ENCODE assay signal across 1 cellular context in the genomic region with DNA sequence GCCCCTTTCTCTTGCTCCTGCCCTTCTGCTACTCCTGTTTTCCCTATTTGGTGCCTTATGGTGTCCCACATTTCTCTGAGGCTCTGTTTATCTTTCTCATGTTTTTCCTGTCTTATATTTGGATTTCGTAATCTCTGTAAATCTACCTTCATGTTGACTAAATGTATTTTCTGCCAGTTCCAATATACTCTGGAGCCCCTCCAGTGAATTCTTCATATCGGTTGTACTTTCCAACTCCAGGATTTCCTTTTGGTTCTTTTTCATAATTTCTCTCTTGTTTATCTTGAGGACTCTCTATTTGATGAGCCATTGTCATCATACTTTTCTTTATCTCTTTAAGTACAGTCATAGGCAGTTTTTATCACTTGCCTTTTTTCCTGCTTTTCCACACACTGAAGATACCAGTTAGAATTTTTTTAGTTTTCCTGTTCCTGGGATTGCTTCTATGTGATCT.
TF ChIP-seq lines count a peak whose summit lies in the region.

No MANE protein-coding gene starts in this region.

TF ChIP-seq in HepG2, 621 proteins besides CTCF, POLR2A, EP300 and RAD21 (continued from another document and continues in another):
- TF ChIP-seq ZNF687 (CRISPR knock-in tag; IDR thresholded peaks at IDR 0.05): no peak
- no peak for TF ChIP-seq ARNT (IDR thresholded peaks at IDR 0.05)
- TF ChIP-seq, protein P1, sequence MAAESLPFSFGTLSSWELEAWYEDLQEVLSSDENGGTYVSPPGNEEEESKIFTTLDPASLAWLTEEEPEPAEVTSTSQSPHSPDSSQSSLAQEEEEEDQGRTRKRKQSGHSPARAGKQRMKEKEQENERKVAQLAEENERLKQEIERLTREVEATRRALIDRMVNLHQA (CRISPR knock-in tag; IDR thresholded peaks at IDR 0.05): no peak
- no peak for TF ChIP-seq PRPF4 (IDR thresholded peaks at IDR 0.05; ENCODE audit: low read depth, low read length, poor library complexity, severe bottlenecking)
- TF ChIP-seq RELA (CRISPR knock-in tag; IDR thresholded peaks at IDR 0.05): no peak
- no peak; the same call in 1 of the 2 replicates for TF ChIP-seq SAFB2 (CRISPR knock-in tag; IDR thresholded peaks at IDR 0.05; ENCODE audit: borderline replicate concordance, low read depth)
- TF ChIP-seq ATF7 (IDR thresholded peaks at IDR 0.05): no peak
- TF ChIP-seq ATF7 (CRISPR knock-in tag; IDR thresholded peaks at IDR 0.05): no peak
- TF ChIP-seq DMAP1 (CRISPR knock-in tag; IDR thresholded peaks at IDR 0.05): peak; percentile 43; the same call in 1 of the 2 replicates
- TF ChIP-seq ZFP90 (CRISPR knock-in tag; IDR thresholded peaks at IDR 0.05; ENCODE audit: borderline replicate concordance): no peak
- peak; percentile 84; the same call in 1 of the 2 replicates for TF ChIP-seq KDM6A (CRISPR knock-in tag; IDR thresholded peaks at IDR 0.05; ENCODE audit: low read depth)
- TF ChIP-seq RXRB (CRISPR knock-in tag; IDR thresholded peaks at IDR 0.05; ENCODE audit: borderline replicate concordance): peak; percentile 97
- TF ChIP-seq YY1 (IDR thresholded peaks at IDR 0.05; ENCODE audit: insufficient read depth, insufficient replicate concordance, low read depth, low read length): peak; percentile 19
- no peak for TF ChIP-seq HOXA9 (CRISPR knock-in tag; IDR thresholded peaks at IDR 0.05; ENCODE audit: borderline replicate concordance)
- TF ChIP-seq SMC3 (IDR thresholded peaks at IDR 0.05; ENCODE audit: low read length): peak; percentile 28; the same call in 1 of the 2 replicates
- TF ChIP-seq SETDB1 (CRISPR knock-in tag; IDR thresholded peaks at IDR 0.05; ENCODE audit: borderline replicate concordance): peak; percentile 83; the same call in 1 of the 2 replicates
- no peak for TF ChIP-seq ZNF207 (IDR thresholded peaks at IDR 0.05; ENCODE audit: borderline replicate concordance)
- TF ChIP-seq SNRNP70 (IDR thresholded peaks at IDR 0.05; ENCODE audit: low read depth, low read length): no peak
- TF ChIP-seq NR2F2 (IDR thresholded peaks at IDR 0.05; ENCODE audit: borderline replicate concordance, low read depth): peak; percentile 65; the same call in 1 of the 2 replicates
- no peak for TF ChIP-seq HINFP (CRISPR knock-in tag; IDR thresholded peaks at IDR 0.05; ENCODE audit: low read depth)
- TF ChIP-seq TSC22D2 (CRISPR knock-in tag; IDR thresholded peaks at IDR 0.05; ENCODE audit: borderline replicate concordance): no peak
- 0 out of 2 replicates have a peak, but pooled peaks have one; percentile 35 for TF ChIP-seq JUND (CRISPR knock-in tag; IDR thresholded peaks at IDR 0.05)
- TF ChIP-seq ZNF552 (CRISPR knock-in tag; IDR thresholded peaks at IDR 0.05; ENCODE audit: borderline replicate concordance): no peak
- TF ChIP-seq KLF12 (CRISPR knock-in tag; IDR thresholded peaks at IDR 0.05; ENCODE audit: borderline replicate concordance): 0 out of 2 replicates have a peak, but pooled peaks have one; percentile 22
- TF ChIP-seq PRDM4 (CRISPR knock-in tag; IDR thresholded peaks at IDR 0.05; ENCODE audit: borderline replicate concordance): no peak
- TF ChIP-seq ZNF670 (CRISPR knock-in tag; IDR thresholded peaks at IDR 0.05; ENCODE audit: borderline replicate concordance): peak; percentile 82; the same call in 1 of the 2 replicates
- TF ChIP-seq SNAI1 (CRISPR knock-in tag; IDR thresholded peaks at IDR 0.05; ENCODE audit: borderline replicate concordance): no peak
- no peak for TF ChIP-seq ZNF20 (CRISPR knock-in tag; IDR thresholded peaks at IDR 0.05)
- no peak for TF ChIP-seq ZNF296 (CRISPR knock-in tag; conservative IDR thresholded peaks at IDR 0.05)
- no peak for TF ChIP-seq SCMH1 (CRISPR knock-in tag; IDR thresholded peaks at IDR 0.05; ENCODE audit: borderline replicate concordance)
- TF ChIP-seq, protein P2, sequence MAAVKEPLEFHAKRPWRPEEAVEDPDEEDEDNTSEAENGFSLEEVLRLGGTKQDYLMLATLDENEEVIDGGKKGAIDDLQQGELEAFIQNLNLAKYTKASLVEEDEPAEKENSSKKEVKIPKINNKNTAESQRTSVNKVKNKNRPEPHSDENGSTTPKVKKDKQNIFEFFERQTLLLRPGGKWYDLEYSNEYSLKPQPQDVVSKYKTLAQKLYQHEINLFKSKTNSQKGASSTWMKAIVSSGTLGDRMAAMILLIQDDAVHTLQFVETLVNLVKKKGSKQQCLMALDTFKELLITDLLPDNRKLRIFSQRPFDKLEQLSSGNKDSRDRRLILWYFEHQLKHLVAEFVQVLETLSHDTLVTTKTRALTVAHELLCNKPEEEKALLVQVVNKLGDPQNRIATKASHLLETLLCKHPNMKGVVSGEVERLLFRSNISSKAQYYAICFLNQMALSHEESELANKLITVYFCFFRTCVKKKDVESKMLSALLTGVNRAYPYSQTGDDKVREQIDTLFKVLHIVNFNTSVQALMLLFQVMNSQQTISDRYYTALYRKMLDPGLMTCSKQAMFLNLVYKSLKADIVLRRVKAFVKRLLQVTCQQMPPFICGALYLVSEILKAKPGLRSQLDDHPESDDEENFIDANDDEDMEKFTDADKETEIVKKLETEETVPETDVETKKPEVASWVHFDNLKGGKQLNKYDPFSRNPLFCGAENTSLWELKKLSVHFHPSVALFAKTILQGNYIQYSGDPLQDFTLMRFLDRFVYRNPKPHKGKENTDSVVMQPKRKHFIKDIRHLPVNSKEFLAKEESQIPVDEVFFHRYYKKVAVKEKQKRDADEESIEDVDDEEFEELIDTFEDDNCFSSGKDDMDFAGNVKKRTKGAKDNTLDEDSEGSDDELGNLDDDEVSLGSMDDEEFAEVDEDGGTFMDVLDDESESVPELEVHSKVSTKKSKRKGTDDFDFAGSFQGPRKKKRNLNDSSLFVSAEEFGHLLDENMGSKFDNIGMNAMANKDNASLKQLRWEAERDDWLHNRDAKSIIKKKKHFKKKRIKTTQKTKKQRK (IDR thresholded peaks at IDR 0.05; ENCODE audit: low read length): no peak
- TF ChIP-seq, protein P3, sequence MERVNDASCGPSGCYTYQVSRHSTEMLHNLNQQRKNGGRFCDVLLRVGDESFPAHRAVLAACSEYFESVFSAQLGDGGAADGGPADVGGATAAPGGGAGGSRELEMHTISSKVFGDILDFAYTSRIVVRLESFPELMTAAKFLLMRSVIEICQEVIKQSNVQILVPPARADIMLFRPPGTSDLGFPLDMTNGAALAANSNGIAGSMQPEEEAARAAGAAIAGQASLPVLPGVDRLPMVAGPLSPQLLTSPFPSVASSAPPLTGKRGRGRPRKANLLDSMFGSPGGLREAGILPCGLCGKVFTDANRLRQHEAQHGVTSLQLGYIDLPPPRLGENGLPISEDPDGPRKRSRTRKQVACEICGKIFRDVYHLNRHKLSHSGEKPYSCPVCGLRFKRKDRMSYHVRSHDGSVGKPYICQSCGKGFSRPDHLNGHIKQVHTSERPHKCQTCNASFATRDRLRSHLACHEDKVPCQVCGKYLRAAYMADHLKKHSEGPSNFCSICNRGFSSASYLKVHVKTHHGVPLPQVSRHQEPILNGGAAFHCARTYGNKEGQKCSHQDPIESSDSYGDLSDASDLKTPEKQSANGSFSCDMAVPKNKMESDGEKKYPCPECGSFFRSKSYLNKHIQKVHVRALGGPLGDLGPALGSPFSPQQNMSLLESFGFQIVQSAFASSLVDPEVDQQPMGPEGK (CRISPR knock-in tag; IDR thresholded peaks at IDR 0.05): peak; percentile 84
- peak; percentile 93 for TF ChIP-seq POGZ (CRISPR knock-in tag; IDR thresholded peaks at IDR 0.05)
- no peak; the same call in 1 of the 2 replicates for TF ChIP-seq KMT2B (CRISPR knock-in tag; IDR thresholded peaks at IDR 0.05)
- 0 out of 2 replicates have a peak, but pooled peaks have one; percentile 35 for TF ChIP-seq RFXANK (CRISPR knock-in tag; IDR thresholded peaks at IDR 0.05)
- TF ChIP-seq ZNF264 (CRISPR knock-in tag; IDR thresholded peaks at IDR 0.05): 0 out of 2 replicates have a peak, but pooled peaks have one; percentile 25
- 0 out of 2 replicates have a peak, but pooled peaks have one; percentile 51 for TF ChIP-seq ZBTB3 (CRISPR knock-in tag; IDR thresholded peaks at IDR 0.05; ENCODE audit: borderline replicate concordance, low read depth)
- TF ChIP-seq ZNF644 (CRISPR knock-in tag; IDR thresholded peaks at IDR 0.05; ENCODE audit: low read depth): peak; percentile 74; the same call in 1 of the 2 replicates
- TF ChIP-seq SALL1 (CRISPR knock-in tag; IDR thresholded peaks at IDR 0.05): peak; percentile 44; the same call in 1 of the 2 replicates
- 0 out of 2 replicates have a peak, but pooled peaks have one; percentile 72 for TF ChIP-seq ZNF317 (CRISPR knock-in tag; IDR thresholded peaks at IDR 0.05)
- no peak for TF ChIP-seq ZNF354B (CRISPR knock-in tag; IDR thresholded peaks at IDR 0.05)
- peak; percentile 1; the same call in 1 of the 2 replicates for TF ChIP-seq FOSL2 (CRISPR knock-in tag; IDR thresholded peaks at IDR 0.05)
- no peak for TF ChIP-seq POLR2AphosphoS5 (IDR thresholded peaks at IDR 0.05; ENCODE audit: low read depth, low read length)
- TF ChIP-seq ZNF768 (CRISPR knock-in tag; IDR thresholded peaks at IDR 0.05): no peak
- TF ChIP-seq GATA4 (IDR thresholded peaks at IDR 0.05; ENCODE audit: borderline replicate concordance, low read depth): peak; percentile 86; the same call in 1 of the 2 replicates
- no peak for TF ChIP-seq SUZ12 (IDR thresholded peaks at IDR 0.05; ENCODE audit: low read depth, low read length)
- 0 out of 2 replicates have a peak, but pooled peaks have one; percentile 31 for TF ChIP-seq ZSCAN22 (CRISPR knock-in tag; IDR thresholded peaks at IDR 0.05)
- TF ChIP-seq ZBTB20 (CRISPR knock-in tag; IDR thresholded peaks at IDR 0.05; ENCODE audit: borderline replicate concordance, low read depth): peak; percentile 88
- TF ChIP-seq MXI1 (IDR thresholded peaks at IDR 0.05; ENCODE audit: borderline replicate concordance, low read depth, low read length): peak; percentile 36; the same call in 1 of the 3 replicates
- TF ChIP-seq FLYWCH1 (CRISPR knock-in tag; IDR thresholded peaks at IDR 0.05): no peak
- TF ChIP-seq, protein P4, sequence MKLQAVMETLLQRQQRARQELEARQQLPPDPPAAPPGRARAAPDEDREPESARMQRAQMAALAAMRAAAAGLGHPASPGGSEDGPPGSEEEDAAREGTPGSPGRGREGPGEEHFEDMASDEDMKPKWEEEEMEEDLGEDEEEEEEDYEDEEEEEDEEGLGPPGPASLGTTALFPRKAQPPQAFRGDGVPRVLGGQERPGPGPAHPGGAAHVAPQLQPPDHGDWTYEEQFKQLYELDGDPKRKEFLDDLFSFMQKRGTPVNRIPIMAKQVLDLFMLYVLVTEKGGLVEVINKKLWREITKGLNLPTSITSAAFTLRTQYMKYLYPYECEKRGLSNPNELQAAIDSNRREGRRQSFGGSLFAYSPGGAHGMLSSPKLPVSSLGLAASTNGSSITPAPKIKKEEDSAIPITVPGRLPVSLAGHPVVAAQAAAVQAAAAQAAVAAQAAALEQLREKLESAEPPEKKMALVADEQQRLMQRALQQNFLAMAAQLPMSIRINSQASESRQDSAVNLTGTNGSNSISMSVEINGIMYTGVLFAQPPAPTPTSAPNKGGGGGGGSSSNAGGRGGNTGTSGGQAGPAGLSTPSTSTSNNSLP (IDR thresholded peaks at IDR 0.05; ENCODE audit: low read depth, low read length): peak; percentile 78
- peak; percentile 63; the same call in 1 of the 2 replicates for TF ChIP-seq ZMYM4 (CRISPR knock-in tag; IDR thresholded peaks at IDR 0.05)
